Comparison of ENCODE assay signal across 1 cellular context in genomic region chr19:11639245-11639601, GRCh38.
A peak's percentile ranks its signal among the peaks of the same experiment; 100 is the strongest.
TF ChIP-seq lines count a peak whose summit lies in the region.

No MANE protein-coding gene starts in this region.

TF ChIP-seq in HepG2, 621 proteins besides CTCF, POLR2A, EP300 and RAD21:
- TF ChIP-seq PATZ1 (CRISPR knock-in tag; IDR thresholded peaks at IDR 0.05) (peak; percentile 85), ZNF605 (CRISPR knock-in tag; IDR thresholded peaks at IDR 0.05) (0 out of 2 replicates have a peak, but pooled peaks have one; percentile 43), KMT2B (CRISPR knock-in tag; IDR thresholded peaks at IDR 0.05) (0 out of 2 replicates have a peak, but pooled peaks have one; percentile 6), SPEN (CRISPR knock-in tag; IDR thresholded peaks at IDR 0.05; ENCODE audit: low read depth) (0 out of 2 replicates have a peak, but pooled peaks have one; percentile 6), RBM39 (IDR thresholded peaks at IDR 0.05; ENCODE audit: low read depth, low read length, poor library complexity, severe bottlenecking) (no peak), PITX1 (CRISPR knock-in tag; IDR thresholded peaks at IDR 0.05) (no peak), IRF9 (CRISPR knock-in tag; IDR thresholded peaks at IDR 0.05; ENCODE audit: borderline replicate concordance) (no peak), ZNF333 (CRISPR knock-in tag; IDR thresholded peaks at IDR 0.05; ENCODE audit: borderline replicate concordance) (0 out of 2 replicates have a peak, but pooled peaks have one; percentile 9), PAXIP1 (CRISPR knock-in tag; conservative IDR thresholded peaks at IDR 0.05) (0 out of 2 replicates have a peak, but pooled peaks have one; percentile 5), ZNF407 (CRISPR knock-in tag; IDR thresholded peaks at IDR 0.05; ENCODE audit: not compliant biosample characterization) (peak; percentile 14), RFXAP (CRISPR knock-in tag; IDR thresholded peaks at IDR 0.05; ENCODE audit: borderline replicate concordance) (peak; percentile 4; the same call in 1 of the 2 replicates)
